1 cellular context compared by ENCODE assay signal in the genomic region with DNA sequence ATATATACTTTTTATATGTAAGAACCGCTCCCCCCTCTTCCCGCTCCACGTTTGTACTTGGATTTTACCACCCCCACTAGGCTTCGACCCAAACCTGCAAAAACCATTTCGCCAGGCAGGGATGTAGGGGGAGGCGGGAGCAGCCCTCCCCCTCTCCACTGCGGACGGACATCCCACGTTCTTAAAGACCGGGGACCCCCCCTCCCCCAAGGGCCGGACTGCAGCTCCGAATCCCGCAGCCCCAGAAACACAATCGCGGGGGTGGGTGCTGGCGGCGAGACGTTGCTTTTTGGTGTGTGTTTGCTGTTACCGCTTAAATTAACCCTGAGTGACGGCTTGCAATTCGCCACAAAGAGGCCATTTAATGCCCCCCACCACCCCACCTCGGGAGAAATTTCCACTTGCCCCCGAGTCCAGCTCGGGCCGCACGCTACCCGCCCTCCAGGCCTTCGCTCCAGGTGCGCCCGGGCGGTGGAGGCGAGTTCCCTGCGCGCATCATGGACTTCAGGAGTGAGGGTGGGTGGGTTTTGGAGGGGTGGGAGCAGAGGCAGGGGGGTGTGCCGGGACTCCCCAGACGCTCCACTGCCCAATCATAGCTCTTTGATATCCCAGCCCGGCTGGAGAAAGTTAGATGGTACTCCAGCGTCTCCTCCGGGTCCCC.
A peak's percentile ranks its signal among the peaks of the same experiment; 100 is the strongest.
TF ChIP-seq lines count a peak whose summit lies in the region.

No MANE protein-coding gene starts in this region.

TF ChIP-seq in K562, 482 proteins besides CTCF, POLR2A, EP300 and RAD21:
- TF ChIP-seq RBBP5 (IDR thresholded peaks at IDR 0.05; ENCODE audit: borderline replicate concordance, insufficient read depth, low read length, poor library complexity, severe bottlenecking) (no peak), POLR2G (IDR thresholded peaks at IDR 0.05; ENCODE audit: low read depth, low read length) (0 out of 2 replicates have a peak, but pooled peaks have one; percentile 4), TOE1 (IDR thresholded peaks at IDR 0.05; ENCODE audit: borderline replicate concordance) (no peak), TOE1 (CRISPR knock-in tag; IDR thresholded peaks at IDR 0.05; ENCODE audit: borderline replicate concordance, low read depth) (no peak), SMC3 (conservative IDR thresholded peaks at IDR 0.05; ENCODE audit: insufficient read depth, low read depth, low read length) (no peak)
